ENCODE assay signal across 11 cellular contexts in genomic region chr1:15830284-15830657, GRCh38. TPM values are rescaled to one million over a fixed set of nuclear protein-coding genes. Genes with fewer than 3 reads are reported as not detected.
DNase-seq lines count a peak whose midpoint lies in the region; ATAC-seq, FAIRE-seq and TF ChIP-seq lines count a peak whose summit lies in the region.
"Had no signal": no experiment of that assay in that cellular context is flagged by ENCODE, and none has a peak within 500 bp of the region (broad histone marks: within the 10 kb centered on the region; RNA-seq: fewer than 3 reads in every experiment).

No MANE protein-coding gene starts in this region.

- H3K9ac ChIP-seq in K562 (ENCODE audit: insufficient read depth in 1 of 2, low read depth in 2 of 2, low read length in 2 of 2) (no peak overlapping the region), kidney (ENCODE audit: low read length in 2 of 2) (no peak overlapping the region), MM.1S (ENCODE audit: low read length) (no peak overlapping the region)

- H2AFZ ChIP-seq in K562 (ENCODE audit: low read depth, low read length) (no peak overlapping the region), MM.1S (ENCODE audit: low read length) (no peak overlapping the region)

- H3F3A ChIP-seq in MM.1S (ENCODE audit: insufficient read depth, low read length) = peaks cover 16% of the 10 kb centered on the region

- peaks cover 3% of the 10 kb centered on the region for H3K36me3 Mint-ChIP-seq in activated naive CD8-positive, alpha-beta T cell
- H3K36me3 Mint-ChIP-seq in activated naive CD8-positive, alpha-beta T cell treated with anti-CD3 and anti-CD28 coated beads, Interleukin-2, amount 50 U/mL, for 24 hours (ENCODE audit: low read depth) = peaks cover 2% of the 10 kb centered on the region
- no peaks in the 10 kb centered on the region for H3K36me3 Mint-ChIP-seq in naive B cell

- H3K36me3 ChIP-seq in K562 (ENCODE audit: control insufficient read depth, insufficient read depth, low read length) (no peaks in the 10 kb centered on the region), upper lobe of left lung (no peaks in the 10 kb centered on the region), kidney (ENCODE audit: control insufficient read depth in 1 of 2, insufficient read depth in 2 of 2, low read length in 2 of 2) (no peaks in the 10 kb centered on the region), MM.1S (replicated peaks; ENCODE audit: insufficient read depth, low read length) (no peaks in the 10 kb centered on the region)

- CTCF ChIA-PET in K562 (lab: Yijun Ruan, JAX; ENCODE audit: low intra/inter-chr PET ratio) = no interaction called here

- in situ Hi-C loops in K562 (cut with MboI) = no loop called here

- peak overlapping the region; percentile 17 for H3K27ac Mint-ChIP-seq in activated naive CD8-positive, alpha-beta T cell
- no peak overlapping the region for H3K27ac Mint-ChIP-seq in activated naive CD8-positive, alpha-beta T cell treated with anti-CD3 and anti-CD28 coated beads, Interleukin-2, amount 50 U/mL, for 24 hours
- peak overlapping the region; percentile 12 to 92 (median 88) for H3K27ac Mint-ChIP-seq in naive B cell

- FAIRE-seq in K562 (lab: Jason Lieb, UNC) (no peak), kidney (lab: Jason Lieb, UNC) (no peak)

- no peak overlapping the region for H3K4me3 Mint-ChIP-seq in activated naive CD8-positive, alpha-beta T cell
- no peak overlapping the region for H3K4me3 Mint-ChIP-seq in activated naive CD8-positive, alpha-beta T cell treated with anti-CD3 and anti-CD28 coated beads, Interleukin-2, amount 50 U/mL, for 24 hours
- peak overlapping the region; percentile 60 to 89 (median 84) for H3K4me3 Mint-ChIP-seq in naive B cell

- H3K9me3 Mint-ChIP-seq in activated naive CD8-positive, alpha-beta T cell (ENCODE audit: low read depth) = no peaks in the 10 kb centered on the region
- H3K9me3 Mint-ChIP-seq in activated naive CD8-positive, alpha-beta T cell treated with anti-CD3 and anti-CD28 coated beads, Interleukin-2, amount 50 U/mL, for 24 hours = no peaks in the 10 kb centered on the region
- no peaks in the 10 kb centered on the region for H3K9me3 Mint-ChIP-seq in naive B cell

- H3K9me3 ChIP-seq in K562 (replicated peaks; ENCODE audit: control insufficient read depth, insufficient read depth, low read depth, low read length) (no peaks in the 10 kb centered on the region), upper lobe of left lung (no peaks in the 10 kb centered on the region), kidney (ENCODE audit: control insufficient read depth in 1 of 2, low read length in 2 of 2) (no peaks in the 10 kb centered on the region), MM.1S (replicated peaks; ENCODE audit: insufficient read depth, low read length) (no peaks in the 10 kb centered on the region)

- H4K20me1 ChIP-seq in K562 (replicated peaks; ENCODE audit: control insufficient read depth, insufficient read depth, low read length) = no peaks in the 10 kb centered on the region
- H4K20me1 ChIP-seq in MM.1S (ENCODE audit: insufficient read depth, low read length) = no peaks in the 10 kb centered on the region

- intact Hi-C loops in K562 (cut with micrococcal nuclease) = loop anchor here (5.0 to 10.0 kb wide), 2 partner anchors 57 to 305 kb away; partner anchors contain the start of genes CASP9 and DNAJC16
- intact Hi-C loops in kidney (cut with DNase I) = no loop called here

- 100% methylated on average over 1 of the region's 1 CpG for WGBS in K562 (ENCODE audit: insufficient coverage, low coverage, missing lambda C conversion rate)
- 76 to 96% methylated on average over 1 of the region's 1 CpG for WGBS in upper lobe of left lung, 2 donors

- TF ChIP-seq CTCF in K562 (IDR thresholded peaks at IDR 0.05 in 2 of 3, conservative IDR thresholded peaks at IDR 0.05 in 1 of 3; ENCODE audit: insufficient read depth in 2 of 3, low read depth in 1 of 3, low read length in 3 of 3) (no peak), upper lobe of left lung (IDR thresholded peaks at IDR 0.05) (peak in 1 of 6 experiments; percentile 10), kidney (IDR thresholded peaks at IDR 0.05; ENCODE audit: borderline replicate concordance, extremely low read depth, insufficient read depth) (no peak), MM.1S (IDR thresholded peaks at IDR 0.05; ENCODE audit: low read length) (no peak)

- no peak for ATAC-seq in activated naive CD8-positive, alpha-beta T cell treated with anti-CD3 and anti-CD28 coated beads, Interleukin-2, amount 50 U/mL, for 24 hours
- ATAC-seq in K562 (no peak), naive B cell (ENCODE audit: low read depth in 2 of 2) (no peak), upper lobe of left lung (ENCODE audit: low FRiP score in 2 of 2) (no peak)
- ATAC-seq: left lobe of liver had no signal

- BruUV-seq in K562 (replicated peaks; lab: Mats Ljungman, UMichigan) = no TSS peak

- H3K9me1 ChIP-seq in K562 (ENCODE audit: control insufficient read depth, insufficient read depth, low read length) = no peaks in the 10 kb centered on the region

- H3K4me3 ChIP-seq in K562 (no peak overlapping the region), upper lobe of left lung (peak overlapping the region in 2 of 4 donors; percentile 3 to 15), kidney (ENCODE audit: low read length in 2 of 2) (no peak overlapping the region), MM.1S (ENCODE audit: low read length) (no peak overlapping the region)

- H3K27me3 ChIP-seq in K562 (ENCODE audit: control insufficient read depth in 2 of 2, insufficient read depth in 2 of 2, low read length in 2 of 2) (no peaks in the 10 kb centered on the region), upper lobe of left lung (no peaks in the 10 kb centered on the region), MM.1S (replicated peaks; ENCODE audit: insufficient read depth, low read length) (no peaks in the 10 kb centered on the region)

- peaks cover 18 to 36% of the 10 kb centered on the region in 2 experiments for H3K4me1 ChIP-seq in K562 (replicated peaks in 1 of 2; ENCODE audit: control insufficient read depth in 2 of 2, insufficient read depth in 2 of 2, low read length in 2 of 2)
- H3K4me1 ChIP-seq in upper lobe of left lung = peaks cover 10 to 17% (median 15%) of the 10 kb centered on the region in 4 donors
- peaks cover 0 to 4% of the 10 kb centered on the region in 2 donors for H3K4me1 ChIP-seq in kidney (ENCODE audit: control insufficient read depth in 1 of 2, insufficient read depth in 1 of 2, low read depth in 1 of 2, low read length in 2 of 2)
- H3K4me1 ChIP-seq in MM.1S (ENCODE audit: low read length) = no peaks in the 10 kb centered on the region

- TF ChIP-seq RAD21 in K562 (CRISPR knock-in tag; conservative IDR thresholded peaks at IDR 0.05 in 1 of 2, IDR thresholded peaks at IDR 0.05 in 1 of 2) = no peak

- H3K79me2 ChIP-seq in K562 (ENCODE audit: control insufficient read depth, insufficient read depth, low read length) (peaks cover 40% of the 10 kb centered on the region), MM.1S (ENCODE audit: low read length) (peaks cover 16% of the 10 kb centered on the region)

- TF ChIP-seq POLR2A in K562 (conservative IDR thresholded peaks at IDR 0.05) (no peak), upper lobe of left lung (IDR thresholded peaks at IDR 0.05) (no peak)

- H3K4me2 ChIP-seq in K562 (ENCODE audit: insufficient read depth, low read length) (no peak overlapping the region; the same call in 1 of the 2 replicates), MM.1S (ENCODE audit: low read depth, low read length) (no peak overlapping the region)

- POLR2A ChIA-PET in K562 (lab: Yijun Ruan, JAX) = interaction anchor here (0.6 to 1.4 kb wide), 5 partner anchors 9 to 168 kb away, joined by 3 to 5 read pairs (median 4); no protein-coding TSS in a partner anchor

- H3K4me1 Mint-ChIP-seq in activated naive CD8-positive, alpha-beta T cell (ENCODE audit: low read depth) = peaks cover 26% of the 10 kb centered on the region
- peaks cover 44% of the 10 kb centered on the region for H3K4me1 Mint-ChIP-seq in activated naive CD8-positive, alpha-beta T cell treated with anti-CD3 and anti-CD28 coated beads, Interleukin-2, amount 50 U/mL, for 24 hours
- peaks cover 34 to 48% (median 47%) of the 10 kb centered on the region in 3 donors for H3K4me1 Mint-ChIP-seq in naive B cell

- no peak for TF ChIP-seq EP300 in K562 (IDR thresholded peaks at IDR 0.05; ENCODE audit: low read length)
- TF ChIP-seq EP300 in upper lobe of left lung (IDR thresholded peaks at IDR 0.05) = no peak

- no peak for DNase-seq in activated naive CD8-positive, alpha-beta T cell treated with anti-CD3 and anti-CD28 coated beads, Interleukin-2, amount 50 U/mL, for 24 hours
- no peak for DNase-seq in K562 (ENCODE audit: extremely low read depth in 1 of 4, low spot score in 3 of 4)
- no peak for DNase-seq in naive B cell
- DNase-seq in upper lobe of left lung = no peak
- DNase-seq in kidney = no peak
- no peak for DNase-seq in pons (ENCODE audit: low spot score)
- no peak for DNase-seq in MM.1S
- DNase-seq: DND-41, Karpas-422 had no signal

- H3K9me2 ChIP-seq in MM.1S (replicated peaks; ENCODE audit: insufficient read depth, low read length) = no peaks in the 10 kb centered on the region

- no peaks in the 10 kb centered on the region for H3K27me3 Mint-ChIP-seq in activated naive CD8-positive, alpha-beta T cell
- H3K27me3 Mint-ChIP-seq in activated naive CD8-positive, alpha-beta T cell treated with anti-CD3 and anti-CD28 coated beads, Interleukin-2, amount 50 U/mL, for 24 hours = no peaks in the 10 kb centered on the region
- H3K27me3 Mint-ChIP-seq in naive B cell = no peaks in the 10 kb centered on the region

- H3K27ac ChIP-seq in K562 (ENCODE audit: extremely low read depth, low read depth, low read length) (no peak overlapping the region), upper lobe of left lung (peak overlapping the region; percentile 49 to 73 (median 56)), kidney (ENCODE audit: low read depth in 2 of 2, low read length in 2 of 2) (no peak overlapping the region), MM.1S (ENCODE audit: low read length) (no peak overlapping the region)

RNA-seq across cellular contexts. Expression of gene SPEN, which starts 17.2 kb away (rescaled TPM):
- 154 and 372 TPM in 2 replicates for total RNA-seq in K562 (2011; cell fraction: chromatin; rRNA removed; ENCODE audit: low replicate concordance)
- total RNA-seq in K562 (2011; cell fraction: nucleolus; rRNA removed) = 64.2 and 82.1 TPM in 2 replicates
- 125 and 165 TPM in 2 replicates for total RNA-seq in K562 (2011; cell fraction: nucleoplasm; rRNA removed)
- 27.2 and 27.8 TPM in 2 replicates for total RNA-seq in K562 (2014; rRNA removed)
- total RNA-seq in K562 (2014; rRNA removed; fragmentation: Illumina TruSeq; extraction: Trizol) = 29.9 and 36.1 TPM in 2 replicates
- total RNA-seq in K562 (2015; rRNA removed; fragmentation: Illumina TruSeq; extraction: Trizol) = 24.5 and 29.1 TPM in 2 replicates
- total RNA-seq in K562 (2021) = 72.1 and 80.2 TPM in 2 replicates
- 11.9 and 16.4 TPM in 2 replicates for polyA plus RNA-seq in K562 (2011; rRNA removed)
- 9.5 and 13.0 TPM in 2 replicates for polyA plus RNA-seq in K562 (2011; cell fraction: cytosol; rRNA removed)
- polyA plus RNA-seq in K562 (2011; cell fraction: nucleus; rRNA removed) = 46.3 and 63.2 TPM in 2 replicates
- polyA plus RNA-seq in K562 (2012) = 54.0 and 72.6 TPM in 2 replicates
- 87.5 and 87.6 TPM in 2 replicates for polyA plus RNA-seq in K562 (2014; fragmentation: Illumina TruSeq; extraction: Trizol)
- polyA plus RNA-seq in K562 (2014; fragmentation: Nextera tagmentation; extraction: Ambion mirVana) = 10 to 100 TPM in 1 of 2 experiments, 1 to 10 TPM in 1; 5.7 to 13.1 TPM
- 31.9 and 34.6 TPM in 2 replicates for polyA plus RNA-seq in K562 (2014; rRNA removed)
- polyA minus RNA-seq in K562 (2011; rRNA and poly(A)+ RNA removed) = 52.8 and 75.1 TPM in 2 replicates
- 38.6 and 44.5 TPM in 2 replicates for polyA minus RNA-seq in K562 (2011; cell fraction: cytosol; rRNA and poly(A)+ RNA removed)
- polyA minus RNA-seq in K562 (2011; cell fraction: nucleus; rRNA and poly(A)+ RNA removed) = 32.0 and 67.9 TPM in 2 replicates
- 10 to 100 TPM in 4 of 6 donors, 1 to 10 TPM in 1, under 1 TPM in 1; 0.96 to 63.0 (median 11.5) TPM for polyA plus RNA-seq in naive B cell (ENCODE audit: low read depth in 6 of 6)
- 10 to 100 TPM; 41.5 to 73.3 (median 51.3) TPM for total RNA-seq in upper lobe of left lung
- 70.7 TPM for total RNA-seq in kidney
- polyA plus RNA-seq in kidney (ENCODE audit: insufficient read depth, low read depth, low replicate concordance) = 9.4 TPM

RNA-seq across cellular contexts. Expression of gene UQCRHL, which starts 22.8 kb away (rescaled TPM):
- 2.3 and 3.2 TPM in 2 replicates for total RNA-seq in K562 (2011; cell fraction: chromatin; rRNA removed; ENCODE audit: low replicate concordance)
- 2.8 TPM in 2 replicates for total RNA-seq in K562 (2011; cell fraction: nucleolus; rRNA removed)
- 4.1 and 4.2 TPM in 2 replicates for total RNA-seq in K562 (2011; cell fraction: nucleoplasm; rRNA removed)
- total RNA-seq in K562 (2014; rRNA removed) = 40.7 and 76.9 TPM in 2 replicates
- total RNA-seq in K562 (2014; rRNA removed; fragmentation: Illumina TruSeq; extraction: Trizol) = 41.3 and 45.7 TPM in 2 replicates
- total RNA-seq in K562 (2015; rRNA removed; fragmentation: Illumina TruSeq; extraction: Trizol) = 19.4 and 21.8 TPM in 2 replicates
- 5.1 and 5.9 TPM in 2 replicates for total RNA-seq in K562 (2021)
- 26.3 and 27.6 TPM in 2 replicates for polyA plus RNA-seq in K562 (2011; rRNA removed)
- polyA plus RNA-seq in K562 (2011; cell fraction: cytosol; rRNA removed) = 3.9 and 8.7 TPM in 2 replicates
- polyA plus RNA-seq in K562 (2011; cell fraction: nucleus; rRNA removed) = 2.2 and 6.0 TPM in 2 replicates
- polyA plus RNA-seq in K562 (2012) = 9.1 and 25.6 TPM in 2 replicates
- polyA plus RNA-seq in K562 (2014; fragmentation: Illumina TruSeq; extraction: Trizol) = 17.6 and 18.9 TPM in 2 replicates
- 10 to 100 TPM; 20.4 to 25.8 TPM for polyA plus RNA-seq in K562 (2014; fragmentation: Nextera tagmentation; extraction: Ambion mirVana)
- polyA plus RNA-seq in K562 (2014; rRNA removed) = 13.2 and 27.2 TPM in 2 replicates
- polyA minus RNA-seq in K562 (2011; rRNA and poly(A)+ RNA removed) = 6.5 and 7.8 TPM in 2 replicates
- polyA minus RNA-seq in K562 (2011; cell fraction: cytosol; rRNA and poly(A)+ RNA removed) = 9.1 and 15.2 TPM in 2 replicates
- polyA minus RNA-seq in K562 (2011; cell fraction: nucleus; rRNA and poly(A)+ RNA removed) = 0.67 and 3.4 TPM in 2 replicates
- polyA plus RNA-seq in naive B cell (ENCODE audit: low read depth in 6 of 6) = 1 to 10 TPM in 3 of 6 donors, under 1 TPM in 3; 0.11 to 1.3 (median 0.94) TPM
- 1 to 10 TPM in 5 of 6 donors, under 1 TPM in 1; 0.57 to 2.1 (median 1.1) TPM for total RNA-seq in upper lobe of left lung
- 0.91 TPM for total RNA-seq in kidney
- 11.8 TPM for polyA plus RNA-seq in kidney (ENCODE audit: insufficient read depth, low read depth, low replicate concordance)

Comparison
In these comparisons a context has a peak if more than half of its experiments do, and no peak if none do; other contexts are left out.
1. H3K4me3 Mint-ChIP-seq: peak in naive B cell (8 of 8); none in activated naive CD8-positive, alpha-beta T cell (single experiment) and activated naive CD8-positive, alpha-beta T cell treated with anti-CD3 and anti-CD28 coated beads, Interleukin-2, amount 50 U/mL, for 24 hours (single experiment).
2. H3K27ac ChIP-seq: peak in upper lobe of left lung (4 of 4); none in K562 (single experiment), kidney (0 of 2) and MM.1S (single experiment).